ENCODE assay signal across 14 cellular contexts in genomic region chr2:28648671-28649395, GRCh38.
DNase-seq lines count a peak whose midpoint lies in the region; ATAC-seq and TF ChIP-seq lines count a peak whose summit lies in the region.
"Had no signal": no experiment of that assay in that cellular context is flagged by ENCODE, and none has a peak within 500 bp of the region (broad histone marks: within the 10 kb centered on the region; RNA-seq: fewer than 3 reads in every experiment).

No MANE protein-coding gene starts in this region.

- no peaks in the 10 kb centered on the region for H3K9me3 ChIP-seq in mesenchymal stem cell (ENCODE audit: control insufficient read depth, low read length)
- no peaks in the 10 kb centered on the region for H3K9me3 ChIP-seq in transverse colon
- no peaks in the 10 kb centered on the region for H3K9me3 ChIP-seq in vagina
- H3K9me3 ChIP-seq: gastrocnemius medialis, tibial nerve had no signal

- peak overlapping the region; percentile 5 to 10 for H3K18ac ChIP-seq in mesenchymal stem cell (ENCODE audit: low read depth in 1 of 2, low read length in 2 of 2)

- H3K4me3 ChIP-seq in mesenchymal stem cell (ENCODE audit: insufficient read depth in 1 of 2, low read depth in 1 of 2, low read length in 2 of 2) (no peak overlapping the region), transverse colon (no peak overlapping the region), vagina (no peak overlapping the region)
- H3K4me3 ChIP-seq: gastrocnemius medialis, tibial nerve had no signal

- H3K4me3 Mint-ChIP-seq in activated T-cell treated with anti-CD3 and anti-CD28 coated beads, Interleukin-2, amount 50 U/mL, for 72 hours: peak overlapping the region; percentile 29 to 45
- H3K4me3 Mint-ChIP-seq in activated T-cell treated with anti-CD3 and anti-CD28 coated beads, Interleukin-2, amount 50 U/mL, for 4 hours: no peak overlapping the region
- no peak overlapping the region for H3K4me3 Mint-ChIP-seq in activated naive CD8-positive, alpha-beta T cell
- H3K4me3 Mint-ChIP-seq in type B pancreatic cell: no peak overlapping the region
- H3K4me3 Mint-ChIP-seq: naive thymus-derived CD4-positive, alpha-beta T cell had no signal

- H3K4ac ChIP-seq in mesenchymal stem cell (ENCODE audit: low read depth in 1 of 2, low read length in 2 of 2): no peak overlapping the region

- H4K91ac ChIP-seq in mesenchymal stem cell (ENCODE audit: low read length): peak overlapping the region; percentile 11

- peak overlapping the region in 1 of 2 experiments; percentile 49 for H3K14ac ChIP-seq in mesenchymal stem cell (ENCODE audit: low read length in 2 of 2)

- H4K8ac ChIP-seq in mesenchymal stem cell (ENCODE audit: low read length): no peak overlapping the region

- no peaks in the 10 kb centered on the region for H3K27me3 ChIP-seq in mesenchymal stem cell (ENCODE audit: control insufficient read depth in 1 of 2, insufficient read depth in 1 of 2, low read length in 2 of 2)
- no peaks in the 10 kb centered on the region for H3K27me3 ChIP-seq in transverse colon
- no peaks in the 10 kb centered on the region for H3K27me3 ChIP-seq in vagina
- H3K27me3 ChIP-seq: gastrocnemius medialis, tibial nerve had no signal

- peak overlapping the region; percentile 50 for H3K9ac ChIP-seq in mesenchymal stem cell (ENCODE audit: low read length)

- H2BK12ac ChIP-seq in mesenchymal stem cell (ENCODE audit: low read length in 2 of 2): peak overlapping the region in 1 of 2 experiments; percentile 33

- H3K23ac ChIP-seq in mesenchymal stem cell (ENCODE audit: low read length in 2 of 2): no peak overlapping the region

- in situ Hi-C loops in transverse colon (cut with MboI; ENCODE audit: low pct_ligation_motif_present in 1 of 4, low pct_unique_long_range_greater_than_20kb in 1 of 4, low sequenced_read_pairs in 3 of 4): no loop called here

- H2AK5ac ChIP-seq in mesenchymal stem cell (ENCODE audit: low read length, severe bottlenecking): peak overlapping the region; percentile 76

- no peaks in the 10 kb centered on the region for H3K36me3 Mint-ChIP-seq in activated T-cell treated with anti-CD3 and anti-CD28 coated beads, Interleukin-2, amount 50 U/mL, for 72 hours (ENCODE audit: insufficient read depth in 2 of 2)
- H3K36me3 Mint-ChIP-seq in activated T-cell treated with anti-CD3 and anti-CD28 coated beads, Interleukin-2, amount 50 U/mL, for 4 hours (ENCODE audit: insufficient read depth): no peaks in the 10 kb centered on the region
- H3K36me3 Mint-ChIP-seq in activated naive CD8-positive, alpha-beta T cell: no peaks in the 10 kb centered on the region
- H3K36me3 Mint-ChIP-seq in type B pancreatic cell: no peaks in the 10 kb centered on the region
- H3K36me3 Mint-ChIP-seq: naive thymus-derived CD4-positive, alpha-beta T cell had no signal

- TF ChIP-seq EP300 in transverse colon (IDR thresholded peaks at IDR 0.05; ENCODE audit: low read depth): no peak

- no peaks in the 10 kb centered on the region for H3K9me3 Mint-ChIP-seq in activated T-cell treated with anti-CD3 and anti-CD28 coated beads, Interleukin-2, amount 50 U/mL, for 72 hours
- no peaks in the 10 kb centered on the region for H3K9me3 Mint-ChIP-seq in activated T-cell treated with anti-CD3 and anti-CD28 coated beads, Interleukin-2, amount 50 U/mL, for 4 hours
- H3K9me3 Mint-ChIP-seq in activated naive CD8-positive, alpha-beta T cell (ENCODE audit: low read depth): no peaks in the 10 kb centered on the region
- no peaks in the 10 kb centered on the region for H3K9me3 Mint-ChIP-seq in type B pancreatic cell
- H3K9me3 Mint-ChIP-seq: naive thymus-derived CD4-positive, alpha-beta T cell had no signal

- no peak for ATAC-seq in activated T-cell treated with anti-CD3 and anti-CD28 coated beads, Interleukin-2, amount 50 U/mL, for 72 hours (replicated peaks in 1 of 2)
- no peak for ATAC-seq in activated T-cell treated with anti-CD3 and anti-CD28 coated beads, Interleukin-2, amount 50 U/mL, for 4 hours

- TF ChIP-seq POLR2A in transverse colon (IDR thresholded peaks at IDR 0.05) (no peak), vagina (IDR thresholded peaks at IDR 0.05) (no peak)

- DNase-seq in activated T-cell treated with anti-CD3 and anti-CD28 coated beads, Interleukin-2, amount 50 U/mL, for 72 hours: peak in 1 of 2 donors; percentile 17
- no peak for DNase-seq in activated T-cell treated with anti-CD3 and anti-CD28 coated beads, Interleukin-2, amount 50 U/mL, for 4 hours
- DNase-seq in mesenchymal stem cell (no peak), transverse colon (no peak), vagina (ENCODE audit: extremely low spot score in 2 of 2) (no peak), type B pancreatic cell (ENCODE audit: extremely low spot score, unreplicated experiment) (no peak), SW 1271 (lab: John Stamatoyannopoulos, UW) (no peak)
- DNase-seq: gastrocnemius medialis, NCI-H1105, NCI-H446 treated with DMSO at 0.1 percent for 48 hours, T-helper 9 cell had no signal

- intact Hi-C loops in transverse colon (cut with DNase I; ENCODE audit: low total_unique reads) (no loop called here), vagina (cut with DNase I) (no loop called here)

- no peak overlapping the region for H2BK120ac ChIP-seq in mesenchymal stem cell (ENCODE audit: low read depth, low read length)

- peaks cover 34% of the 10 kb centered on the region for H3K4me1 Mint-ChIP-seq in activated T-cell treated with anti-CD3 and anti-CD28 coated beads, Interleukin-2, amount 50 U/mL, for 72 hours (ENCODE audit: low read depth)
- H3K4me1 Mint-ChIP-seq in activated T-cell treated with anti-CD3 and anti-CD28 coated beads, Interleukin-2, amount 50 U/mL, for 4 hours (ENCODE audit: low read depth): peaks cover 20% of the 10 kb centered on the region
- H3K4me1 Mint-ChIP-seq in activated naive CD8-positive, alpha-beta T cell (ENCODE audit: low read depth): peaks cover 16% of the 10 kb centered on the region
- peaks cover 40% of the 10 kb centered on the region for H3K4me1 Mint-ChIP-seq in type B pancreatic cell (ENCODE audit: unreplicated experiment)

- H3K27me3 Mint-ChIP-seq in activated T-cell treated with anti-CD3 and anti-CD28 coated beads, Interleukin-2, amount 50 U/mL, for 72 hours (ENCODE audit: low read depth): no peaks in the 10 kb centered on the region
- no peaks in the 10 kb centered on the region for H3K27me3 Mint-ChIP-seq in activated T-cell treated with anti-CD3 and anti-CD28 coated beads, Interleukin-2, amount 50 U/mL, for 4 hours (ENCODE audit: low read depth)
- no peaks in the 10 kb centered on the region for H3K27me3 Mint-ChIP-seq in activated naive CD8-positive, alpha-beta T cell
- no peaks in the 10 kb centered on the region for H3K27me3 Mint-ChIP-seq in type B pancreatic cell

- no peak overlapping the region for H3K4me2 ChIP-seq in mesenchymal stem cell (ENCODE audit: low read length, poor library complexity, severe bottlenecking)

- H3K4me1 ChIP-seq in mesenchymal stem cell (ENCODE audit: control insufficient read depth, insufficient read depth, low read depth, low read length): peaks cover 16% of the 10 kb centered on the region
- H3K4me1 ChIP-seq in transverse colon: peaks cover 14 to 53% (median 21%) of the 10 kb centered on the region in 4 donors
- peaks cover 6% of the 10 kb centered on the region for H3K4me1 ChIP-seq in vagina

- no peak overlapping the region for H2BK5ac ChIP-seq in mesenchymal stem cell (ENCODE audit: low read depth, low read length, poor library complexity, severe bottlenecking)

- no peak overlapping the region for H2AFZ ChIP-seq in mesenchymal stem cell (ENCODE audit: low read depth, low read length)

- no peak overlapping the region for H3K27ac Mint-ChIP-seq in activated T-cell treated with anti-CD3 and anti-CD28 coated beads, Interleukin-2, amount 50 U/mL, for 72 hours
- peak overlapping the region; percentile 72 for H3K27ac Mint-ChIP-seq in activated naive CD8-positive, alpha-beta T cell
- H3K27ac Mint-ChIP-seq in type B pancreatic cell: no peak overlapping the region

- H2BK15ac ChIP-seq in mesenchymal stem cell (ENCODE audit: low read depth, poor library complexity, severe bottlenecking): no peak overlapping the region

- 88% methylated on average over 4 of the region's 4 CpGs for WGBS in mesenchymal stem cell
- WGBS in transverse colon (ENCODE audit: low coverage in 1 of 2), 2 donors: 43 to 55% methylated on average over 1 to 4 of the region's 4 CpGs

- TF ChIP-seq CTCF in transverse colon (IDR thresholded peaks at IDR 0.05): no peak
- TF ChIP-seq CTCF in vagina (IDR thresholded peaks at IDR 0.05): no peak
- no peak for TF ChIP-seq CTCF in type B pancreatic cell (conservative IDR thresholded peaks at IDR 0.05)

- no peak overlapping the region for H3K27ac ChIP-seq in mesenchymal stem cell (ENCODE audit: low read length, poor library complexity, severe bottlenecking)
- H3K27ac ChIP-seq in transverse colon: peak overlapping the region; percentile 54 to 71 (median 66)
- H3K27ac ChIP-seq in vagina: no peak overlapping the region
- H3K27ac ChIP-seq: gastrocnemius medialis, tibial nerve had no signal

- no peaks in the 10 kb centered on the region for H3K79me1 ChIP-seq in mesenchymal stem cell (replicated peaks; ENCODE audit: low read length, poor library complexity, severe bottlenecking)

- no peaks in the 10 kb centered on the region for H3K36me3 ChIP-seq in mesenchymal stem cell (ENCODE audit: control insufficient read depth in 1 of 2, insufficient read depth in 2 of 2, low read depth in 1 of 2, low read length in 2 of 2)
- H3K36me3 ChIP-seq in transverse colon: no peaks in the 10 kb centered on the region
- H3K36me3 ChIP-seq in vagina: no peaks in the 10 kb centered on the region
- H3K36me3 ChIP-seq: gastrocnemius medialis, tibial nerve had no signal

Comparison
In these comparisons a context has a peak if more than half of its experiments do, and no peak if none do; other contexts are left out.
1. H3K4me3 Mint-ChIP-seq: peak in activated T-cell treated with anti-CD3 and anti-CD28 coated beads, Interleukin-2, amount 50 U/mL, for 72 hours (2 of 2); none in activated T-cell treated with anti-CD3 and anti-CD28 coated beads, Interleukin-2, amount 50 U/mL, for 4 hours (single experiment), activated naive CD8-positive, alpha-beta T cell (single experiment) and type B pancreatic cell (single experiment).
2. H3K27ac ChIP-seq: peak in transverse colon (4 of 4); none in mesenchymal stem cell (single experiment) and vagina (single experiment).